14 cellular contexts compared by ENCODE assay signal in genomic region chr3:51617597-51617996, GRCh38. TPM values are rescaled to one million over a fixed set of nuclear protein-coding genes. Genes with fewer than 3 reads are reported as not detected.
DNase-seq lines count a peak whose midpoint lies in the region; ATAC-seq and TF ChIP-seq lines count a peak whose summit lies in the region.
"Had no signal": no experiment of that assay in that cellular context is flagged by ENCODE, and none has a peak within 500 bp of the region (broad histone marks: within the 10 kb centered on the region; RNA-seq: fewer than 3 reads in every experiment).

No MANE protein-coding gene starts in this region.

- CTCF ChIA-PET in HEK293 (lab: Yijun Ruan, JAX), result no interaction called here

- peaks cover 3% of the 10 kb centered on the region; the same call in 1 of the 2 replicates for H3K4me1 ChIP-seq in HEK293 (ENCODE audit: control insufficient read depth, insufficient read depth, low read length)
- H3K4me1 ChIP-seq in lower lobe of right lung, result peaks cover 27% of the 10 kb centered on the region
- peaks cover 19 to 50% (median 29%) of the 10 kb centered on the region in 4 donors for H3K4me1 ChIP-seq in upper lobe of left lung
- peaks cover 31% of the 10 kb centered on the region for H3K4me1 ChIP-seq in vagina

- ATAC-seq in lower lobe of right lung, result peak; percentile 73 to 88
- ATAC-seq in upper lobe of left lung (ENCODE audit: low FRiP score in 2 of 2), result peak; percentile 47 to 72
- ATAC-seq in HG03460 (IDR thresholded peaks at IDR 0.05; ENCODE audit: unreplicated experiment), result no peak
- ATAC-seq: GM23338 had no signal

- DNase-seq in DMS53 (lab: John Stamatoyannopoulos, UW) (peak; percentile 0), DMS53 treated with DMSO at 0.1 percent for 48 hours (lab: John Stamatoyannopoulos, UW; ENCODE audit: unreplicated experiment) (no peak), lower lobe of right lung (no peak), upper lobe of left lung (peak in 1 of 2 donors; percentile 72), vagina (ENCODE audit: extremely low spot score in 2 of 2) (no peak)
- DNase-seq: AML-193; Caco-2; CD8-positive, alpha-beta memory T cell; H7 had no signal

- no peak for TF ChIP-seq EP300 in upper lobe of left lung (IDR thresholded peaks at IDR 0.05)

- no peak for TF ChIP-seq POLR2A in upper lobe of left lung (IDR thresholded peaks at IDR 0.05)
- TF ChIP-seq POLR2A in vagina (IDR thresholded peaks at IDR 0.05), result no peak

- POLR2A ChIA-PET in HEK293 (lab: Yijun Ruan, JAX), result no interaction called here

- H3K4me3 ChIP-seq in HEK293 (ENCODE audit: low read depth, low read length), result no peak overlapping the region
- H3K4me3 ChIP-seq in lower lobe of right lung, result no peak overlapping the region
- H3K4me3 ChIP-seq in upper lobe of left lung, result no peak overlapping the region
- H3K4me3 ChIP-seq in vagina, result no peak overlapping the region
- H3K4me3 ChIP-seq: BLaER1, GM23338 had no signal

- no peaks in the 10 kb centered on the region for H3K9me3 ChIP-seq in HEK293 (ENCODE audit: control insufficient read depth, insufficient read depth, low read depth, low read length)
- no peaks in the 10 kb centered on the region for H3K9me3 ChIP-seq in lower lobe of right lung
- H3K9me3 ChIP-seq in upper lobe of left lung, result no peaks in the 10 kb centered on the region
- H3K9me3 ChIP-seq in vagina, result no peaks in the 10 kb centered on the region
- H3K9me3 ChIP-seq: BLaER1, Caco-2 had no signal

- no peaks in the 10 kb centered on the region for H3K36me3 ChIP-seq in HEK293 (ENCODE audit: control insufficient read depth in 2 of 2, insufficient read depth in 1 of 2, low read length in 2 of 2)
- H3K36me3 ChIP-seq in lower lobe of right lung, result no peaks in the 10 kb centered on the region
- H3K36me3 ChIP-seq in upper lobe of left lung, result no peaks in the 10 kb centered on the region
- H3K36me3 ChIP-seq in vagina, result no peaks in the 10 kb centered on the region

- WGBS in upper lobe of left lung, 2 donors, result 75 to 78% methylated on average over 3 of the region's 3 CpGs

- intact Hi-C loops in lower lobe of right lung (cut with DNase I), result no loop called here
- intact Hi-C loops in vagina (cut with DNase I), result no loop called here

- H3K27me3 ChIP-seq in lower lobe of right lung (ENCODE audit: low read depth) (no peaks in the 10 kb centered on the region), upper lobe of left lung (no peaks in the 10 kb centered on the region), vagina (no peaks in the 10 kb centered on the region)
- H3K27me3 ChIP-seq: BLaER1 had no signal

- TF ChIP-seq CTCF in HEK293 (tag by site-specific recombination; IDR thresholded peaks at IDR 0.05) (no peak), lower lobe of right lung (IDR thresholded peaks at IDR 0.05) (no peak), upper lobe of left lung (IDR thresholded peaks at IDR 0.05) (no peak), vagina (IDR thresholded peaks at IDR 0.05) (no peak)

- H3K27ac ChIP-seq in HEK293 (ENCODE audit: extremely low read depth, low read depth, low read length), result no peak overlapping the region
- H3K27ac ChIP-seq in lower lobe of right lung, result no peak overlapping the region
- peak overlapping the region in 2 of 4 donors; percentile 60 to 72 for H3K27ac ChIP-seq in upper lobe of left lung
- no peak overlapping the region for H3K27ac ChIP-seq in vagina
- H3K27ac ChIP-seq: 22Rv1, BLaER1 had no signal

TF ChIP-seq in HEK293, 187 proteins besides CTCF, POLR2A, EP300 and RAD21:
- 0 out of 2 replicates have a peak, but pooled peaks have one; percentile 39 for TF ChIP-seq ZNF121 (tag by site-specific recombination; IDR thresholded peaks at IDR 0.05)
- TF ChIP-seq ZNF114 (tag by site-specific recombination; IDR thresholded peaks at IDR 0.05), result no peak

RNA-seq across cellular contexts. Expression of gene TEX264, which starts 53.5 kb away (rescaled TPM):
- total RNA-seq in lower lobe of right lung (43.5 TPM), upper lobe of left lung (10 to 100 TPM; 40.4 to 86.5 (median 55.5) TPM), vagina (66.8 TPM)
